In the genomic region with DNA sequence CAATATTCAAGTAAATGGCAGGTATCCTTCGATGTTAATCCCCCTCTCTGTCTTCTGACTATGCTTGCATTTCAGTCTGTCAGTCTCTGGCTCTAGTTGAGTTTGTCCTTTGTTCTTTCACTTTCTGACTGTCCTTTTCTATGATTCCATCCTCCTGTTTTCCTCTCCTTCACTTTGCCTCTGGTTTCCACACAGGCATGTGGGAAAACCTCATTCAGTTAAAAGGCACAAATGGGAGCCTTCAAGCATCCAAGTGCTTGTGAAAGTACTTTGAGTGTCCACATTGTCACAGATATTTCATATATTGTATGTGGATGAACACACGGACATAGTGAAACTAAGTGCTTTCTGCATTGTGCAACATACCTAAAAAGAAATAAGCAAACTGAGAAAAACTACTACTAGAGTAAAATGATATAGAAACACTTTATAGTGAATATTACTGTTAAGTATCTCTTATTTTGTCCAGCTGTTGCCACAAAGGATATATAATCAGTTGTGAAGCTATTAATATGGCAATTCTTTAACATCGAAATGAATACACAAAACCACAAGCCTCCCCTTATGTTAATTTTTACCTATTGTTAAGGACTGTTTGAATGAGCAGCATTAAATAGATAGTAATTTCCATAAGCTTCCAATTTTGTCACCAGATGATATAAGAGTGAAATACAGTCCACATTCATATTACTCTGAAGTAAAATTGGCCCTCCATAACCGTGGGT, we compare ENCODE assay signal across 10 cellular contexts.
DNase-seq lines count a peak whose midpoint lies in the region; TF ChIP-seq lines count a peak whose summit lies in the region.
"Had no signal": no experiment of that assay in that cellular context is flagged by ENCODE, and none has a peak within 500 bp of the region (broad histone marks: within the 10 kb centered on the region; RNA-seq: fewer than 3 reads in every experiment).

No MANE protein-coding gene starts in this region.

- peaks cover 10% of the 10 kb centered on the region; the same call in 1 of the 2 replicates for H3K79me2 ChIP-seq in H9 (ENCODE audit: insufficient read depth, low read length)

- no CpG with 5 or more reads among the region's 4 CpGs for WGBS in H9 (ENCODE audit: extremely low coverage, insufficient read length, low lambda C conversion rate)

- no peak overlapping the region for H2AK5ac ChIP-seq in H9 (ENCODE audit: insufficient read length, low read length)

- in situ Hi-C loops in SK-MEL-5 (cut with HindIII; ENCODE audit: low pct_unique_long_range_greater_than_20kb, low sequenced_read_pairs), result no loop called here

- H2BK120ac ChIP-seq in H9 (ENCODE audit: low read depth, low read length, poor library complexity, severe bottlenecking), result no peak overlapping the region

- H3K56ac ChIP-seq in H9 (ENCODE audit: insufficient read length, low read depth, low read length), result no peak overlapping the region

- peaks cover 32% of the 10 kb centered on the region for H3K4me1 Mint-ChIP-seq in T-helper 2 cell treated with Interferon-gamma antibody and Interleukin-4, amounts not matched to agents 5 μg/mL and 100 μg/mL, for 36 hours (ENCODE audit: low read depth)
- H3K4me1 Mint-ChIP-seq in H9, result peaks cover 69 to 76% of the 10 kb centered on the region in 2 experiments

- no peak overlapping the region for H3K4me3 ChIP-seq in neutrophil (ENCODE audit: low read depth in 1 of 2, low read length in 1 of 2)

- no peak overlapping the region for H3K14ac ChIP-seq in H9 (ENCODE audit: insufficient read depth, low read length)

- H3K36me3 Mint-ChIP-seq in T-helper 2 cell treated with Interferon-gamma antibody and Interleukin-4, amounts not matched to agents 5 μg/mL and 100 μg/mL, for 36 hours (ENCODE audit: low read depth), result peaks cover 22% of the 10 kb centered on the region
- peaks cover 31 to 60% (median 47%) of the 10 kb centered on the region in 3 experiments; a peak in 6 of 7 replicates for H3K36me3 Mint-ChIP-seq in H9 (ENCODE audit: insufficient read depth in 1 of 3, low read depth in 3 of 3)

- peaks cover 80% of the 10 kb centered on the region for H3K36me3 ChIP-seq in neutrophil

- H4K91ac ChIP-seq in H9 (ENCODE audit: insufficient read length, low read depth, low read length), result no peak overlapping the region

- H2BK15ac ChIP-seq in H9 (ENCODE audit: low read depth, low read length), result no peak overlapping the region

- no peak overlapping the region for H2BK20ac ChIP-seq in H9 (ENCODE audit: low read depth, low read length, poor library complexity, severe bottlenecking)

- no peaks in the 10 kb centered on the region for H3K23me2 ChIP-seq in H9 (ENCODE audit: insufficient read length, low read depth, low read length, poor library complexity, severe bottlenecking)

- no peak overlapping the region for H4K8ac ChIP-seq in H9 (replicated peaks; ENCODE audit: insufficient read length, low read depth, low read length)

- no peak overlapping the region for H4K5ac ChIP-seq in H9 (ENCODE audit: insufficient read length, low read depth, low read length)

- no peak overlapping the region for H3K4me2 ChIP-seq in H9 (ENCODE audit: insufficient read depth, insufficient read length, low read length)

- no peaks in the 10 kb centered on the region for H3K9me3 ChIP-seq in H9 (ENCODE audit: control insufficient read depth, low read depth, low read length)
- H3K9me3 ChIP-seq in neutrophil, result no peaks in the 10 kb centered on the region

- H3K79me1 ChIP-seq in H9 (ENCODE audit: insufficient read depth, low read depth, low read length, poor library complexity, severe bottlenecking), result peaks cover 4% of the 10 kb centered on the region

- no peak overlapping the region for H3T11ph ChIP-seq in H9 (ENCODE audit: low read length)

- no peak overlapping the region for H3K23ac ChIP-seq in H9 (ENCODE audit: insufficient read length, low read depth, low read length)

- no peak overlapping the region for H3K9ac ChIP-seq in H9 (ENCODE audit: extremely low read depth, insufficient read length, low read length)

- no peaks in the 10 kb centered on the region for H3K9me3 Mint-ChIP-seq in T-helper 2 cell treated with Interferon-gamma antibody and Interleukin-4, amounts not matched to agents 5 μg/mL and 100 μg/mL, for 36 hours
- H3K9me3 Mint-ChIP-seq in H9, result no peaks in the 10 kb centered on the region

- H3K4me3 Mint-ChIP-seq in T-helper 2 cell treated with Interferon-gamma antibody and Interleukin-4, amounts not matched to agents 5 μg/mL and 100 μg/mL, for 36 hours, result peak overlapping the region; percentile 62
- H3K4me3 Mint-ChIP-seq in H9, result no peak overlapping the region

- H3K27ac ChIP-seq in H9 (ENCODE audit: insufficient read length, low read depth, low read length) (no peak overlapping the region), neutrophil (peak overlapping the region; percentile 48)
- H3K27ac ChIP-seq: brain microvascular endothelial cell had no signal

- no peak for DNase-seq in T-helper 2 cell treated with Interferon-gamma antibody and Interleukin-4, amounts not matched to agents 5 μg/mL and 100 μg/mL, for 36 hours (ENCODE audit: low spot score)
- DNase-seq in T-helper 2 cell (no peak), H9 (no peak), SK-MEL-5 (ENCODE audit: low read depth, low spot score) (peak; percentile 20), DMS79 (lab: John Stamatoyannopoulos, UW) (no peak), DMS153 treated with DMSO at 0.1 percent for 48 hours (lab: John Stamatoyannopoulos, UW; ENCODE audit: unreplicated experiment) (no peak)
- no peak for DNase-seq in stimulated activated CD4-positive, alpha-beta T cell treated with anti-CD3 and anti-CD28 coated beads, Interleukin-2, amount 100 ng/mL, for 24 hours
- DNase-seq: brain microvascular endothelial cell, NCI-H1105 had no signal

- H3K4ac ChIP-seq in H9 (ENCODE audit: low read depth, low read length), result no peak overlapping the region

- peak overlapping the region; percentile 65 for H3K27ac Mint-ChIP-seq in T-helper 2 cell treated with Interferon-gamma antibody and Interleukin-4, amounts not matched to agents 5 μg/mL and 100 μg/mL, for 36 hours
- H3K27ac Mint-ChIP-seq in H9, result peak overlapping the region; percentile 17 to 79 (median 28); a peak in 4 of 7 replicates

- no peak overlapping the region for H2AFZ ChIP-seq in H9 (ENCODE audit: low read length)

- H3K27me3 ChIP-seq in H9 (ENCODE audit: insufficient read depth, low read length), result no peaks in the 10 kb centered on the region
- H3K27me3 ChIP-seq in neutrophil, result no peaks in the 10 kb centered on the region
- H3K27me3 ChIP-seq: brain microvascular endothelial cell had no signal

- H3K18ac ChIP-seq in H9 (ENCODE audit: insufficient read length, low read depth, low read length), result no peak overlapping the region

- no peak for TF ChIP-seq CTCF in H9 (conservative IDR thresholded peaks at IDR 0.05)
- no peak for TF ChIP-seq CTCF in neutrophil (IDR thresholded peaks at IDR 0.05)

- no peak overlapping the region for H2BK12ac ChIP-seq in H9 (ENCODE audit: insufficient read length, low read depth, low read length)

- H3K27me3 Mint-ChIP-seq in T-helper 2 cell treated with Interferon-gamma antibody and Interleukin-4, amounts not matched to agents 5 μg/mL and 100 μg/mL, for 36 hours (ENCODE audit: low read depth), result no peaks in the 10 kb centered on the region
- no peaks in the 10 kb centered on the region for H3K27me3 Mint-ChIP-seq in H9 (ENCODE audit: low read depth)

- H4K20me1 ChIP-seq in H9 (ENCODE audit: control insufficient read depth, insufficient read depth, insufficient read length), result no peaks in the 10 kb centered on the region

- no peak overlapping the region for H2BK5ac ChIP-seq in H9 (ENCODE audit: insufficient read length, low read length)

- H3K4me1 ChIP-seq in H9 (ENCODE audit: insufficient read depth, low read length) (peaks cover 11% of the 10 kb centered on the region), neutrophil (ENCODE audit: control insufficient read depth in 1 of 2, insufficient read depth in 1 of 2, low read depth in 1 of 2, low read length in 1 of 2) (peaks cover 27 to 33% of the 10 kb centered on the region in 2 experiments)
